In the genomic region with DNA sequence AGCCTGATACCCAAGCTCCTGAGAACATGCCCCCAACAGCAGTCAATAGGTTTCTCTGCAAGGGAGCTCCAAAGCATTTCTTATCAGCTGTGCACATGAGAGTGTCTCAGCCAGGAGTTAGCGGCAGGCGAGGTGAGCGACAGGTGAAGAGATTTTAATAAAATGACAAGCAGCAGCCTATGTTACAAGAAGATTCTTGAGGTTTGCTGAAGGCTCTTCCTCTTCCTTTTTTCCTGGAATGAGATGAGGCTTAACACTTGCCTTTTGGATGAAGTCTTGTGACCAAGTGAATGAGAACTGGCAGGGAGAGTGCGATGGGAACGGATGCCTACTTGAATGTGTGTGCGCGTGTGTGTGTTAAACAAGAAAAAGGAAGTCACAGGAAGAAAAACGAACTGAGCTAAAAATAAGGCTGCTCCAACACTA, we compare ENCODE assay signal across 14 cellular contexts.
A peak's percentile ranks its signal among the peaks of the same experiment; 100 is the strongest.
DNase-seq lines count a peak whose midpoint lies in the region; ATAC-seq, FAIRE-seq and TF ChIP-seq lines count a peak whose summit lies in the region.
"Had no signal": no experiment of that assay in that cellular context is flagged by ENCODE, and none has a peak within 500 bp of the region (broad histone marks: within the 10 kb centered on the region; RNA-seq: fewer than 3 reads in every experiment).

No MANE protein-coding gene starts in this region.

- intact Hi-C loops in activated CD8-positive, alpha-beta T cell treated with anti-CD3 and anti-CD28 coated beads for 36 hours (cut with micrococcal nuclease), result no loop called here
- intact Hi-C loops in kidney (cut with DNase I), result no loop called here

- CTCF ChIA-PET in activated CD8-positive, alpha-beta T cell treated with anti-CD3 and anti-CD28 coated beads, Interleukin-2, amount 10 ng/mL, durations not matched to agents 7 days and 5 days (lab: Charles Lee), result interaction anchor here (1.1 kb wide), 1 partner anchor 10 kb away, joined by 3 read pairs; no protein-coding TSS in a partner anchor
- CTCF ChIA-PET in activated CD8-positive, alpha-beta T cell treated with anti-CD3 and anti-CD28 coated beads for 36 hours (lab: Charles Lee), result no interaction called here

- TF ChIP-seq CTCF in activated CD8-positive, alpha-beta T cell treated with anti-CD3 and anti-CD28 coated beads for 36 hours (IDR thresholded peaks at IDR 0.05), result no peak
- TF ChIP-seq CTCF in kidney (IDR thresholded peaks at IDR 0.05; ENCODE audit: borderline replicate concordance, extremely low read depth, insufficient read depth), result no peak

- no peaks in the 10 kb centered on the region for H3K36me3 Mint-ChIP-seq in activated CD8-positive, alpha-beta T cell treated with anti-CD3 and anti-CD28 coated beads, Interleukin-2, amount 10 ng/mL, durations not matched to agents 7 days and 5 days (ENCODE audit: low read depth)
- no peaks in the 10 kb centered on the region for H3K36me3 Mint-ChIP-seq in activated CD8-positive, alpha-beta T cell treated with anti-CD3 and anti-CD28 coated beads for 36 hours (ENCODE audit: low read depth)
- H3K36me3 Mint-ChIP-seq: activated naive CD4-positive, alpha-beta T cell treated with anti-CD3 and anti-CD28 coated beads, Interleukin-2, amount 50 U/mL, for 72 hours; immature natural killer cell had no signal

- no peaks in the 10 kb centered on the region for H3K27me3 Mint-ChIP-seq in activated CD8-positive, alpha-beta T cell treated with anti-CD3 and anti-CD28 coated beads, Interleukin-2, amount 10 ng/mL, durations not matched to agents 7 days and 5 days (ENCODE audit: low read depth)
- H3K27me3 Mint-ChIP-seq in activated CD8-positive, alpha-beta T cell treated with anti-CD3 and anti-CD28 coated beads for 36 hours, result no peaks in the 10 kb centered on the region

- FAIRE-seq in kidney (lab: Jason Lieb, UNC), result no peak
- FAIRE-seq: A204.1, colon had no signal

- H3K36me3 ChIP-seq in kidney (ENCODE audit: control insufficient read depth in 1 of 2, insufficient read depth in 2 of 2, low read length in 2 of 2), result peaks cover 0 to 2% of the 10 kb centered on the region in 2 donors
- H3K36me3 ChIP-seq: Peyer's patch, tibial artery had no signal

- H3K4me1 ChIP-seq in kidney (ENCODE audit: control insufficient read depth in 1 of 2, insufficient read depth in 1 of 2, low read depth in 1 of 2, low read length in 2 of 2), result peaks cover 11 to 17% of the 10 kb centered on the region in 2 donors

- H3K4me3 Mint-ChIP-seq in activated CD8-positive, alpha-beta T cell treated with anti-CD3 and anti-CD28 coated beads, Interleukin-2, amount 10 ng/mL, durations not matched to agents 7 days and 5 days, result no peak overlapping the region
- H3K4me3 Mint-ChIP-seq in activated CD8-positive, alpha-beta T cell treated with anti-CD3 and anti-CD28 coated beads for 36 hours, result no peak overlapping the region

- ATAC-seq in activated CD8-positive, alpha-beta T cell treated with anti-CD3 and anti-CD28 coated beads, Interleukin-2, amount 10 ng/mL, durations not matched to agents 7 days and 5 days, result no peak
- no peak for ATAC-seq in activated CD8-positive, alpha-beta T cell treated with anti-CD3 and anti-CD28 coated beads for 36 hours
- ATAC-seq in GM21515 (IDR thresholded peaks at IDR 0.05; ENCODE audit: unreplicated experiment) (no peak), HG03378 (IDR thresholded peaks at IDR 0.05; ENCODE audit: unreplicated experiment) (no peak)
- ATAC-seq: activated naive CD4-positive, alpha-beta T cell treated with anti-CD3 and anti-CD28 coated beads, Interleukin-2, amount 50 U/mL, for 72 hours had no signal

- H3K9me3 Mint-ChIP-seq in activated CD8-positive, alpha-beta T cell treated with anti-CD3 and anti-CD28 coated beads, Interleukin-2, amount 10 ng/mL, durations not matched to agents 7 days and 5 days (ENCODE audit: insufficient read depth), result no peaks in the 10 kb centered on the region
- H3K9me3 Mint-ChIP-seq in activated CD8-positive, alpha-beta T cell treated with anti-CD3 and anti-CD28 coated beads for 36 hours, result no peaks in the 10 kb centered on the region
- H3K9me3 Mint-ChIP-seq: activated naive CD4-positive, alpha-beta T cell treated with anti-CD3 and anti-CD28 coated beads, Interleukin-2, amount 50 U/mL, for 72 hours; immature natural killer cell had no signal

- H3K27ac ChIP-seq in kidney (ENCODE audit: low read depth in 2 of 2, low read length in 2 of 2), result peak overlapping the region in 1 of 2 donors; percentile 32
- H3K27ac ChIP-seq: tibial artery had no signal

- DNase-seq in activated CD8-positive, alpha-beta T cell treated with anti-CD3 and anti-CD28 coated beads, Interleukin-2, amount 10 ng/mL, durations not matched to agents 7 days and 5 days, result no peak
- no peak for DNase-seq in activated CD8-positive, alpha-beta T cell treated with anti-CD3 and anti-CD28 coated beads for 36 hours
- DNase-seq in SKM-1 treated with dmso at 0.1 percent for 144 hours (lab: John Stamatoyannopoulos, UW; ENCODE audit: unreplicated experiment) (peak; percentile 72), kidney (peak; percentile 15), superior temporal gyrus (ENCODE audit: extremely low spot score) (peak; percentile 77), RKO (ENCODE audit: low spot score) (no peak)
- DNase-seq: immature natural killer cell had no signal

- H3K4me3 ChIP-seq in kidney (ENCODE audit: low read length in 2 of 2), result no peak overlapping the region
- H3K4me3 ChIP-seq: Peyer's patch, tibial artery had no signal

- POLR2A ChIA-PET in activated CD8-positive, alpha-beta T cell treated with anti-CD3 and anti-CD28 coated beads, Interleukin-2, amount 10 ng/mL, durations not matched to agents 7 days and 5 days (lab: Charles Lee), result interaction anchor here (0.6 kb wide), 1 partner anchor 19 kb away, joined by 3 read pairs; no protein-coding TSS in a partner anchor
- POLR2A ChIA-PET in activated CD8-positive, alpha-beta T cell treated with anti-CD3 and anti-CD28 coated beads for 36 hours (lab: Charles Lee), result no interaction called here

- no peaks in the 10 kb centered on the region for H3K9me3 ChIP-seq in kidney (ENCODE audit: control insufficient read depth in 1 of 2, low read length in 2 of 2)
- H3K9me3 ChIP-seq: Peyer's patch, tibial artery had no signal

- H3K27ac Mint-ChIP-seq in activated CD8-positive, alpha-beta T cell treated with anti-CD3 and anti-CD28 coated beads, Interleukin-2, amount 10 ng/mL, durations not matched to agents 7 days and 5 days, result peak overlapping the region; percentile 48
- H3K27ac Mint-ChIP-seq in activated CD8-positive, alpha-beta T cell treated with anti-CD3 and anti-CD28 coated beads for 36 hours, result no peak overlapping the region
- H3K27ac Mint-ChIP-seq: activated naive CD4-positive, alpha-beta T cell treated with anti-CD3 and anti-CD28 coated beads, Interleukin-2, amount 50 U/mL, for 72 hours had no signal

- H3K4me1 Mint-ChIP-seq in activated CD8-positive, alpha-beta T cell treated with anti-CD3 and anti-CD28 coated beads, Interleukin-2, amount 10 ng/mL, durations not matched to agents 7 days and 5 days (ENCODE audit: low read depth), result peaks cover 30% of the 10 kb centered on the region
- H3K4me1 Mint-ChIP-seq in activated CD8-positive, alpha-beta T cell treated with anti-CD3 and anti-CD28 coated beads for 36 hours (ENCODE audit: low read depth), result peaks cover 22% of the 10 kb centered on the region

- H3K9ac ChIP-seq in kidney (ENCODE audit: low read length in 2 of 2), result no peak overlapping the region

Comparison
In these comparisons a context has a peak if more than half of its experiments do, and no peak if none do; other contexts are left out.
1. DNase-seq: peak in SKM-1 treated with dmso at 0.1 percent for 144 hours (single experiment), kidney (single experiment) and superior temporal gyrus (single experiment); none in activated CD8-positive, alpha-beta T cell treated with anti-CD3 and anti-CD28 coated beads, Interleukin-2, amount 10 ng/mL, durations not matched to agents 7 days and 5 days (single experiment), activated CD8-positive, alpha-beta T cell treated with anti-CD3 and anti-CD28 coated beads for 36 hours (single experiment) and RKO (single experiment).